ENCODE assay signal across 33 cellular contexts in the genomic region with DNA sequence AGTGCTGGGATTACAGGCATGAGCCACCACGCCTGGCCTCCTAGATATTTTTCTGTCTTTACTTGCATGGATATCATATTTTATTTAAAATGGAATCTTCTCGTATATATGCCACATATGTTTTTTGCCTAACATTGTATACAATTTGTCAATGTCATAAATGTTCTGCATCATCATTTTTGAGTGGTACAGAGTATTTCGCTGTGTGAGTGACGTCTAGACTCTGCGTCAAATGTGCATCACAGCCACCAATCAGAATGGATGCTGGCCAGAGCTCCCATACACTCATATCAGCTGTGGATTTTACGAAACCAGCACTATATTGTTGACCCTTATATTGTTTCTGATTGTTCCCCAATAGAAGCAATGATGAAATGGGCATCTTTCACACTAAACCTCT.
"Had no signal": no experiment of that assay in that cellular context is flagged by ENCODE, and none has a peak within 500 bp of the region (broad histone marks: within the 10 kb centered on the region; RNA-seq: fewer than 3 reads in every experiment).

No MANE protein-coding gene starts in this region.

- H3K27ac ChIP-seq: adrenal gland, body of pancreas, brain microvascular endothelial cell, breast epithelium, VCaP had no signal

- H3K9me3 ChIP-seq: body of pancreas had no signal

- H3K36me3 ChIP-seq: adrenal gland, brain microvascular endothelial cell, breast epithelium had no signal

- DNase-seq: activated B cell treated with CpG ODN at 0.5 μM for 24 hours; activated CD4-positive, alpha-beta memory T cell treated with anti-CD3 and anti-CD28 coated beads for 36 hours; activated CD4-positive, alpha-beta T cell treated with anti-CD3 and anti-CD28 coated beads for 4 hours; activated CD4-positive, alpha-beta T cell treated with anti-CD3 and anti-CD28 coated beads, Interleukin-2, amount 10 ng/mL, durations not matched to agents 24 days and 14 days; activated CD4-positive, alpha-beta T cell treated with anti-CD3 and anti-CD28 coated beads, Interleukin-2, amount 50 U/mL, for 1 hour; activated CD4-positive, alpha-beta T cell treated with anti-CD3 and anti-CD28 coated beads, Interleukin-2, amount 50 U/mL, for 4 hours; activated CD4-positive, CD25-positive, alpha-beta regulatory T cell treated with anti-CD3 and anti-CD28 coated beads, Interleukin-2, amount 50 U/mL, for 72 hours; activated CD8-positive, alpha-beta memory T cell treated with anti-CD3 and anti-CD28 coated beads, Interleukin-2, amount 50 U/mL, for 4 hours; activated CD8-positive, alpha-beta T cell treated with anti-CD3 and anti-CD28 coated beads for 36 hours; activated effector memory CD4-positive, alpha-beta T cell treated with anti-CD3 and anti-CD28 coated beads, Interleukin-2, amount 50 U/mL, for 16 hours; activated gamma-delta T cell treated with Interleukin-2 at 50 U/mL for 16 hours; activated naive CD4-positive, alpha-beta T cell; activated naive CD4-positive, alpha-beta T cell treated with anti-CD3 and anti-CD28 coated beads for 36 hours; activated naive CD4-positive, alpha-beta T cell treated with anti-CD3 and anti-CD28 coated beads, Interleukin-2, amount 50 U/mL, for 16 hours; activated naive CD8-positive, alpha-beta T cell treated with anti-CD3 and anti-CD28 coated beads for 36 hours; activated T-cell treated with anti-CD3 and anti-CD28 coated beads for 4 hours; activated T-cell treated with anti-CD3 and anti-CD28 coated beads, Interleukin-2, amount 50 U/mL, for 1 hour; activated T-cell treated with anti-CD3 and anti-CD28 coated beads, Interleukin-2, amount 50 U/mL, for 4 hours; activated T-cell treated with anti-CD3 and anti-CD28 coated beads, Interleukin-2, amount 50 U/mL, for 72 hours; amniotic stem cell; aorta; body of pancreas; brain microvascular endothelial cell; central memory CD4-positive, alpha-beta T cell; T-helper 2 cell; T-helper 9 cell had no signal

- ATAC-seq: activated CD8-positive, alpha-beta T cell treated with anti-CD3 and anti-CD28 coated beads for 36 hours; activated naive CD4-positive, alpha-beta T cell treated with anti-CD3 and anti-CD28 coated beads, Interleukin-2, amount 50 U/mL, for 72 hours; activated T-cell treated with anti-CD3 and anti-CD28 coated beads, Interleukin-2, amount 50 U/mL, for 4 hours; activated T-cell treated with anti-CD3 and anti-CD28 coated beads, Interleukin-2, amount 50 U/mL, for 72 hours; activated T-helper 17 cell treated with anti-CD3 and anti-CD28 coated beads, Interleukin-2, amount 50 U/mL, for 72 hours; body of pancreas had no signal

- FAIRE-seq: astrocyte, TTC549 had no signal

- H3K27me3 ChIP-seq: adrenal gland, body of pancreas, brain microvascular endothelial cell, breast epithelium had no signal

- H3K4me3 ChIP-seq: adrenal gland, body of pancreas, breast epithelium had no signal

- H3K4me1 ChIP-seq: adrenal gland, body of pancreas, breast epithelium had no signal
